8 cellular contexts compared by ENCODE assay signal in genomic region chr1:25099343-25099951, GRCh38.
DNase-seq lines count a peak whose midpoint lies in the region; ATAC-seq and TF ChIP-seq lines count a peak whose summit lies in the region.

No MANE protein-coding gene starts in this region.

- no peak overlapping the region for H2AFZ ChIP-seq in SK-N-SH (ENCODE audit: low read depth)

- no peak overlapping the region for H3K4me3 Mint-ChIP-seq in CD4-positive, CD25-positive, alpha-beta regulatory T cell

- H3K27me3 ChIP-seq in CD4-positive, CD25-positive, alpha-beta regulatory T cell (ENCODE audit: control insufficient read depth, insufficient read depth, low read length), result no peaks in the 10 kb centered on the region
- H3K27me3 ChIP-seq in HL-60 (ENCODE audit: insufficient read depth, poor library complexity, severe bottlenecking) (no peaks in the 10 kb centered on the region), SK-N-SH (ENCODE audit: insufficient read depth) (peaks cover 17% of the 10 kb centered on the region; the same call in 1 of the 2 replicates)

- no peak overlapping the region for H3K4me2 ChIP-seq in SK-N-SH

- peaks cover 16% of the 10 kb centered on the region for H3K4me1 ChIP-seq in CD4-positive, CD25-positive, alpha-beta regulatory T cell (ENCODE audit: control insufficient read depth, insufficient read depth, low read length, poor library complexity, severe bottlenecking)
- peaks cover 0 to 35% of the 10 kb centered on the region in 2 experiments; a peak in 2 of 4 replicates for H3K4me1 ChIP-seq in SK-N-SH (ENCODE audit: control insufficient read depth in 1 of 2, insufficient read depth in 2 of 2, low read depth in 1 of 2, low read length in 1 of 2)

- POLR2A ChIA-PET in SK-N-SH (lab: Yijun Ruan, JAX), result interaction anchor here (0.5 to 1.3 kb wide), 6 partner anchors 20 to 53 kb away, joined by 3 read pairs; no protein-coding TSS in a partner anchor

- 40% methylated on average over 11 of the region's 11 CpGs for WGBS in SK-N-SH (ENCODE audit: low lambda C conversion rate)

- peak in 1 of 2 experiments; percentile 65; a peak in 1 of 4 replicates for TF ChIP-seq EP300 in SK-N-SH (IDR thresholded peaks at IDR 0.05; ENCODE audit: borderline replicate concordance in 1 of 2, low read depth in 1 of 2, low read length in 1 of 2)

- peak in 1 of 2 donors; percentile 20 for ATAC-seq in CD4-positive, CD25-positive, alpha-beta regulatory T cell (ENCODE audit: low read depth in 2 of 2)
- no peak for ATAC-seq in GM21367 (IDR thresholded peaks at IDR 0.05; ENCODE audit: unreplicated experiment)

- H3K4me1 Mint-ChIP-seq in CD4-positive, CD25-positive, alpha-beta regulatory T cell, result peaks cover 9 to 42% (median 27%) of the 10 kb centered on the region in 4 donors

- no peak for TF ChIP-seq RAD21 in SK-N-SH (IDR thresholded peaks at IDR 0.05; ENCODE audit: low read length)

- peak in 1 of 3 donors; percentile 39 for DNase-seq in CD4-positive, CD25-positive, alpha-beta regulatory T cell
- DNase-seq in HL-60 (ENCODE audit: low read depth in 1 of 2, low spot score in 1 of 2), result peak; percentile 94 to 97
- DNase-seq in SK-N-SH, result peak; percentile 80
- DNase-seq in hypothalamus (lab: John Stamatoyannopoulos, UW), result peak in 27 of 51 donors; percentile 2 to 52 (median 19)
- no peak for DNase-seq in central memory CD4-positive, alpha-beta T cell
- no peak for DNase-seq in T1000 (lab: John Stamatoyannopoulos, UW)
- DNase-seq in RKO (ENCODE audit: low spot score), result no peak

- H3K9ac ChIP-seq in SK-N-SH, result no peak overlapping the region

- H3K9me3 ChIP-seq in CD4-positive, CD25-positive, alpha-beta regulatory T cell (ENCODE audit: control insufficient read depth in 2 of 2, low read length in 2 of 2), result no peaks in the 10 kb centered on the region
- H3K9me3 ChIP-seq in SK-N-SH, result no peaks in the 10 kb centered on the region

- no peaks in the 10 kb centered on the region for H3K36me3 ChIP-seq in CD4-positive, CD25-positive, alpha-beta regulatory T cell (ENCODE audit: control insufficient read depth, insufficient read depth, low read length)
- H3K36me3 ChIP-seq in SK-N-SH (replicated peaks in 1 of 2; ENCODE audit: control insufficient read depth in 1 of 2, insufficient read depth in 2 of 2, low read length in 1 of 2), result no peaks in the 10 kb centered on the region

- no peak overlapping the region for H3K4me3 ChIP-seq in CD4-positive, CD25-positive, alpha-beta regulatory T cell (ENCODE audit: low read depth, low read length)
- no peak overlapping the region for H3K4me3 ChIP-seq in HL-60 (replicated peaks; ENCODE audit: insufficient read depth, low read length)
- H3K4me3 ChIP-seq in SK-N-SH (ENCODE audit: low read depth in 2 of 2, low read length in 1 of 2), result no peak overlapping the region

- H3K79me2 ChIP-seq in SK-N-SH (ENCODE audit: insufficient read depth), result no peaks in the 10 kb centered on the region

- CTCF ChIA-PET in SK-N-SH (lab: Yijun Ruan, JAX), result interaction anchor here (0.6 to 5.9 kb wide), 17 partner anchors 11 to 411 kb away, joined by 3 to 85 read pairs (median 5); partner anchors contain the start of gene RUNX3

- no peaks in the 10 kb centered on the region for H4K20me1 ChIP-seq in SK-N-SH (ENCODE audit: insufficient read depth)

- H3K9me2 ChIP-seq in SK-N-SH, result no peaks in the 10 kb centered on the region

- H3K9me3 Mint-ChIP-seq in CD4-positive, CD25-positive, alpha-beta regulatory T cell, result peaks cover 0 to 1% (median 0%) of the 10 kb centered on the region in 7 donors

- H3K27me3 Mint-ChIP-seq in CD4-positive, CD25-positive, alpha-beta regulatory T cell, result peaks cover 4% of the 10 kb centered on the region

- no peak for TF ChIP-seq CTCF in HL-60 (IDR thresholded peaks at IDR 0.05; ENCODE audit: insufficient read depth, low read length)
- no peak for TF ChIP-seq CTCF in SK-N-SH (IDR thresholded peaks at IDR 0.05)

- no peaks in the 10 kb centered on the region for H3K36me3 Mint-ChIP-seq in CD4-positive, CD25-positive, alpha-beta regulatory T cell

- H3F3A ChIP-seq in SK-N-SH (replicated peaks; ENCODE audit: insufficient read depth), result no peaks in the 10 kb centered on the region

- peak overlapping the region in 2 of 3 donors; percentile 53 to 72 for H3K27ac Mint-ChIP-seq in CD4-positive, CD25-positive, alpha-beta regulatory T cell

- H3K27ac ChIP-seq in CD4-positive, CD25-positive, alpha-beta regulatory T cell (ENCODE audit: insufficient read depth, low read length, poor library complexity, severe bottlenecking), result no peak overlapping the region
- peak overlapping the region; percentile 72 for H3K27ac ChIP-seq in HL-60 (replicated peaks)
- H3K27ac ChIP-seq in SK-N-SH (ENCODE audit: low read depth in 2 of 2, low read length in 1 of 2), result peak overlapping the region in 1 of 2 experiments; percentile 92; a peak in 2 of 4 replicates

TF ChIP-seq in SK-N-SH, 30 proteins besides CTCF, POLR2A, EP300 and RAD21:
- TF ChIP-seq MXI1 (IDR thresholded peaks at IDR 0.05; ENCODE audit: low read depth, low read length) (peak; percentile 80; the same call in 1 of the 2 replicates), TEAD4 (IDR thresholded peaks at IDR 0.05; ENCODE audit: borderline replicate concordance, insufficient read depth) (no peak)

Comparison
In these comparisons a context has a peak if more than half of its experiments do, and no peak if none do; other contexts are left out.
1. DNase-seq: peak in HL-60 (2 of 2), SK-N-SH (single experiment) and hypothalamus (27 of 51); none in central memory CD4-positive, alpha-beta T cell (single experiment), T1000 (single experiment) and RKO (single experiment).